ENCODE assay signal across 1 cellular context in the genomic region with DNA sequence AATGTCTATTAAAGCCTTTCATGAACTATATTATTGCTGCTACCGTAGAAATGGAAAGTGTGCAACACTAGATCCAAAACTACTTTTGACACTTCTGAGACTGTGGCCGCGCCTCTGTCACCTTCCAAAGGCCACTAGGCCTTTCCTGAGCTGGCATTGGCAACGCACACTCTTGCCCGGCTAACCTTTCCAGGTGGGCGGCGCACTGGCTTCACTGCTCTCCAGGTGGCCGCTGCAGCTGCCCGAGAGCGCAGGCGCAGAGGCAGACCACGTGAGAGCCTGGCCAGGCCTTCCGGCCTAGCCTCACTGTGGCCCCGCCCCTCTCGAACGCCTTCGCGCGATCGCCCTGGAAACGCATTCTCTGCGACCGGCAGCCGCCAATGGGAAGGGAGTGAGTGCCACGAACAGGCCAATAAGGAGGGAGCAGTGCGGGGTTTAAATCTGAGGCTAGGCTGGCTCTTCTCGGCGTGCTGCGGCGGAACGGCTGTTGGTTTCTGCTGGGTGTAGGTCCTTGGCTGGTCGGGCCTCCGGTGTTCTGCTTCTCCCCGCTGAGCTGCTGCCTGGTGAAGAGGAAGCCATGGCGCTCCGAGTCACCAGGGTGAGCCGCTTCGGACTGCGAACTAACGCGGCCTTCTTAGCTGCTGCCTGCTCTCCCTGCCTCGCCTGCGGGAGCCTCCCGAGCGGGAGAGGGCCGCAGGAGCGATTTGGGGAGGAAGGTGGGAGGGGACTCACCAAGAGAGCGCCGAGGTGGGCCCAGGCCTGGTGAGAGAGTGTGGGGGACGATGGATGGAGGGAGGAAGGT.
TF ChIP-seq lines count a peak whose summit lies in the region.

A gene (plus strand): TSS at position 465 of the 802 bp plus-strand sequence. CDS start 113 bp downstream, at position 578.

TF ChIP-seq in GM12878, 131 proteins besides CTCF, POLR2A, EP300 and RAD21 (continued from another document and continues in another):
- TF ChIP-seq PML (IDR thresholded peaks at IDR 0.05; ENCODE audit: low read length), result peak; percentile 50; the same call in 1 of the 2 replicates
- TF ChIP-seq MTA3 (IDR thresholded peaks at IDR 0.05; ENCODE audit: borderline replicate concordance, low read length), result no peak
- TF ChIP-seq, protein P1, sequence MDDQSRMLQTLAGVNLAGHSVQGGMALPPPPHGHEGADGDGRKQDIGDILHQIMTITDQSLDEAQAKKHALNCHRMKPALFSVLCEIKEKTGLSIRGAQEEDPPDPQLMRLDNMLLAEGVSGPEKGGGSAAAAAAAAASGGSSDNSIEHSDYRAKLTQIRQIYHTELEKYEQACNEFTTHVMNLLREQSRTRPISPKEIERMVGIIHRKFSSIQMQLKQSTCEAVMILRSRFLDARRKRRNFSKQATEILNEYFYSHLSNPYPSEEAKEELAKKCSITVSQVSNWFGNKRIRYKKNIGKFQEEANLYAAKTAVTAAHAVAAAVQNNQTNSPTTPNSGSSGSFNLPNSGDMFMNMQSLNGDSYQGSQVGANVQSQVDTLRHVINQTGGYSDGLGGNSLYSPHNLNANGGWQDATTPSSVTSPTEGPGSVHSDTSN (IDR thresholded peaks at IDR 0.05; ENCODE audit: insufficient replicate concordance, low read depth, low read length), result no peak
- no peak for TF ChIP-seq NR2C1 (IDR thresholded peaks at IDR 0.05)
- TF ChIP-seq BACH1 (IDR thresholded peaks at IDR 0.05; ENCODE audit: borderline replicate concordance), result peak; percentile 39; the same call in 1 of the 2 replicates
- no peak; the same call in 1 of the 2 replicates for TF ChIP-seq CREM (IDR thresholded peaks at IDR 0.05; ENCODE audit: low read depth)
- peak; percentile 100 for TF ChIP-seq SIN3A (IDR thresholded peaks at IDR 0.05; ENCODE audit: low read depth, low read length)
- no peak for TF ChIP-seq ZNF217 (IDR thresholded peaks at IDR 0.05)
- no peak for TF ChIP-seq IRF4 (IDR thresholded peaks at IDR 0.05; ENCODE audit: low read depth, low read length)
- TF ChIP-seq NR2F1 (conservative IDR thresholded peaks at IDR 0.05), result no peak
- no peak; the same call in 1 of the 2 replicates for TF ChIP-seq HCFC1 (IDR thresholded peaks at IDR 0.05; ENCODE audit: low read length)
- peak; percentile 72; the same call in 1 of the 2 replicates for TF ChIP-seq TARDBP (IDR thresholded peaks at IDR 0.05; ENCODE audit: borderline replicate concordance)
- TF ChIP-seq IKZF2 (IDR thresholded peaks at IDR 0.05), result no peak
- TF ChIP-seq SUPT20H (IDR thresholded peaks at IDR 0.05; ENCODE audit: borderline replicate concordance, control insufficient read depth, low read depth, low read length), result no peak
- TF ChIP-seq EGR1 (IDR thresholded peaks at IDR 0.05; ENCODE audit: borderline replicate concordance in 1 of 2, low read depth in 2 of 2, low read length in 2 of 2), result no peak
- TF ChIP-seq, protein P2, sequence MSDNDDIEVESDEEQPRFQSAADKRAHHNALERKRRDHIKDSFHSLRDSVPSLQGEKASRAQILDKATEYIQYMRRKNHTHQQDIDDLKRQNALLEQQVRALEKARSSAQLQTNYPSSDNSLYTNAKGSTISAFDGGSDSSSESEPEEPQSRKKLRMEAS (IDR thresholded peaks at IDR 0.05; ENCODE audit: low read depth, low read length), result peak; percentile 96
- 0 out of 2 replicates have a peak, but pooled peaks have one; percentile 10 for TF ChIP-seq WRNIP1 (IDR thresholded peaks at IDR 0.05; ENCODE audit: borderline replicate concordance, low read depth, low read length)
- no peak for TF ChIP-seq NFIC (IDR thresholded peaks at IDR 0.05; ENCODE audit: low read depth, low read length)
- TF ChIP-seq DPF2 (IDR thresholded peaks at IDR 0.05), result no peak
- no peak for TF ChIP-seq SMC3 (IDR thresholded peaks at IDR 0.05; ENCODE audit: borderline replicate concordance, low read length)
- TF ChIP-seq SUZ12 (IDR thresholded peaks at IDR 0.05; ENCODE audit: unreplicated experiment), result no peak
- TF ChIP-seq TCF12 (IDR thresholded peaks at IDR 0.05; ENCODE audit: low read depth, low read length), result peak; percentile 66; the same call in 1 of the 2 replicates
- TF ChIP-seq POLR2AphosphoS2 (IDR thresholded peaks at IDR 0.05; ENCODE audit: low read depth, low read length), result 0 out of 2 replicates have a peak, but pooled peaks have one; percentile 62
- peak; percentile 23 for TF ChIP-seq MYC (IDR thresholded peaks at IDR 0.05; ENCODE audit: insufficient read depth, insufficient read length, insufficient replicate concordance, low read length, severe bottlenecking)
- TF ChIP-seq, protein P3, sequence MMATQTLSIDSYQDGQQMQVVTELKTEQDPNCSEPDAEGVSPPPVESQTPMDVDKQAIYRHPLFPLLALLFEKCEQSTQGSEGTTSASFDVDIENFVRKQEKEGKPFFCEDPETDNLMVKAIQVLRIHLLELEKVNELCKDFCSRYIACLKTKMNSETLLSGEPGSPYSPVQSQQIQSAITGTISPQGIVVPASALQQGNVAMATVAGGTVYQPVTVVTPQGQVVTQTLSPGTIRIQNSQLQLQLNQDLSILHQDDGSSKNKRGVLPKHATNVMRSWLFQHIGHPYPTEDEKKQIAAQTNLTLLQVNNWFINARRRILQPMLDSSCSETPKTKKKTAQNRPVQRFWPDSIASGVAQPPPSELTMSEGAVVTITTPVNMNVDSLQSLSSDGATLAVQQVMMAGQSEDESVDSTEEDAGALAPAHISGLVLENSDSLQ (IDR thresholded peaks at IDR 0.05), result peak; percentile 53; the same call in 1 of the 2 replicates
- no peak for TF ChIP-seq SREBF1 (IDR thresholded peaks at IDR 0.05; ENCODE audit: low read length)
- no peak for TF ChIP-seq EZH2 (IDR thresholded peaks at IDR 0.05; ENCODE audit: borderline replicate concordance, control insufficient read depth, low read depth, low read length)
- TF ChIP-seq BHLHE40 (IDR thresholded peaks at IDR 0.05; ENCODE audit: borderline replicate concordance in 1 of 2, low read depth in 2 of 2, low read length in 1 of 2), result peak in 1 of 2 experiments; percentile 72; a peak in 2 of 4 replicates
- TF ChIP-seq, protein P4, sequence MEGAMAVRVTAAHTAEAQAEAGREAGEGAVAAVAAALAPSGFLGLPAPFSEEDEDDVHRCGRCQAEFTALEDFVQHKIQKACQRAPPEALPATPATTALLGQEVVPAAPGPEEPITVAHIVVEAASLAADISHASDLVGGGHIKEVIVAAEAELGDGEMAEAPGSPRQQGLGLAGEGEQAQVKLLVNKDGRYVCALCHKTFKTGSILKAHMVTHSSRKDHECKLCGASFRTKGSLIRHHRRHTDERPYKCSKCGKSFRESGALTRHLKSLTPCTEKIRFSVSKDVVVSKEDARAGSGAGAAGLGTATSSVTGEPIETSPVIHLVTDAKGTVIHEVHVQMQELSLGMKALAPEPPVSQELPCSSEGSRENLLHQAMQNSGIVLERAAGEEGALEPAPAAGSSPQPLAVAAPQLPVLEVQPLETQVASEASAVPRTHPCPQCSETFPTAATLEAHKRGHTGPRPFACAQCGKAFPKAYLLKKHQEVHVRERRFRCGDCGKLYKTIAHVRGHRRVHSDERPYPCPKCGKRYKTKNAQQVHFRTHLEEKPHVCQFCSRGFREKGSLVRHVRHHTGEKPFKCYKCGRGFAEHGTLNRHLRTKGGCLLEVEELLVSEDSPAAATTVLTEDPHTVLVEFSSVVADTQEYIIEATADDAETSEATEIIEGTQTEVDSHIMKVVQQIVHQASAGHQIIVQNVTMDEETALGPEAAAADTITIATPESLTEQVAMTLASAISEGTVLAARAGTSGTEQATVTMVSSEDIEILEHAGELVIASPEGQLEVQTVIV (IDR thresholded peaks at IDR 0.05; ENCODE audit: borderline replicate concordance, partially characterized antibody), result peak; percentile 19
- no peak for TF ChIP-seq CBFB (IDR thresholded peaks at IDR 0.05; ENCODE audit: low read depth)
- TF ChIP-seq, protein P5, sequence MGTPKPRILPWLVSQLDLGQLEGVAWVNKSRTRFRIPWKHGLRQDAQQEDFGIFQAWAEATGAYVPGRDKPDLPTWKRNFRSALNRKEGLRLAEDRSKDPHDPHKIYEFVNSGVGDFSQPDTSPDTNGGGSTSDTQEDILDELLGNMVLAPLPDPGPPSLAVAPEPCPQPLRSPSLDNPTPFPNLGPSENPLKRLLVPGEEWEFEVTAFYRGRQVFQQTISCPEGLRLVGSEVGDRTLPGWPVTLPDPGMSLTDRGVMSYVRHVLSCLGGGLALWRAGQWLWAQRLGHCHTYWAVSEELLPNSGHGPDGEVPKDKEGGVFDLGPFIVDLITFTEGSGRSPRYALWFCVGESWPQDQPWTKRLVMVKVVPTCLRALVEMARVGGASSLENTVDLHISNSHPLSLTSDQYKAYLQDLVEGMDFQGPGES (IDR thresholded peaks at IDR 0.05), result peak; percentile 66
- TF ChIP-seq SMAD1 (IDR thresholded peaks at IDR 0.05; ENCODE audit: low read depth, partially characterized antibody), result no peak
- no peak for TF ChIP-seq CHD4 (IDR thresholded peaks at IDR 0.05)
- TF ChIP-seq MTA2 (IDR thresholded peaks at IDR 0.05; ENCODE audit: low read depth), result no peak
- TF ChIP-seq RFX5 (IDR thresholded peaks at IDR 0.05; ENCODE audit: low read depth, low read length), result peak; percentile 85
- TF ChIP-seq MXI1 (IDR thresholded peaks at IDR 0.05; ENCODE audit: low read depth, low read length), result peak; percentile 100
- TF ChIP-seq NRF1 (conservative IDR thresholded peaks at IDR 0.05; ENCODE audit: low read depth, low read length), result peak; percentile 65
- TF ChIP-seq SRF (IDR thresholded peaks at IDR 0.05; ENCODE audit: low read depth in 2 of 2, low read length in 2 of 2), result no peak
- TF ChIP-seq, protein P6, sequence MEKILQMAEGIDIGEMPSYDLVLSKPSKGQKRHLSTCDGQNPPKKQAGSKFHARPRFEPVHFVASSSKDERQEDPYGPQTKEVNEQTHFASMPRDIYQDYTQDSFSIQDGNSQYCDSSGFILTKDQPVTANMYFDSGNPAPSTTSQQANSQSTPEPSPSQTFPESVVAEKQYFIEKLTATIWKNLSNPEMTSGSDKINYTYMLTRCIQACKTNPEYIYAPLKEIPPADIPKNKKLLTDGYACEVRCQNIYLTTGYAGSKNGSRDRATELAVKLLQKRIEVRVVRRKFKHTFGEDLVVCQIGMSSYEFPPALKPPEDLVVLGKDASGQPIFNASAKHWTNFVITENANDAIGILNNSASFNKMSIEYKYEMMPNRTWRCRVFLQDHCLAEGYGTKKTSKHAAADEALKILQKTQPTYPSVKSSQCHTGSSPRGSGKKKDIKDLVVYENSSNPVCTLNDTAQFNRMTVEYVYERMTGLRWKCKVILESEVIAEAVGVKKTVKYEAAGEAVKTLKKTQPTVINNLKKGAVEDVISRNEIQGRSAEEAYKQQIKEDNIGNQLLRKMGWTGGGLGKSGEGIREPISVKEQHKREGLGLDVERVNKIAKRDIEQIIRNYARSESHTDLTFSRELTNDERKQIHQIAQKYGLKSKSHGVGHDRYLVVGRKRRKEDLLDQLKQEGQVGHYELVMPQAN (conservative IDR thresholded peaks at IDR 0.05), result peak; percentile 100
- peak; percentile 80; the same call in 1 of the 2 replicates for TF ChIP-seq RAD51 (IDR thresholded peaks at IDR 0.05)
- no peak for TF ChIP-seq MEF2A (IDR thresholded peaks at IDR 0.05; ENCODE audit: insufficient read depth, low read depth, low read length)
- TF ChIP-seq, protein P7, sequence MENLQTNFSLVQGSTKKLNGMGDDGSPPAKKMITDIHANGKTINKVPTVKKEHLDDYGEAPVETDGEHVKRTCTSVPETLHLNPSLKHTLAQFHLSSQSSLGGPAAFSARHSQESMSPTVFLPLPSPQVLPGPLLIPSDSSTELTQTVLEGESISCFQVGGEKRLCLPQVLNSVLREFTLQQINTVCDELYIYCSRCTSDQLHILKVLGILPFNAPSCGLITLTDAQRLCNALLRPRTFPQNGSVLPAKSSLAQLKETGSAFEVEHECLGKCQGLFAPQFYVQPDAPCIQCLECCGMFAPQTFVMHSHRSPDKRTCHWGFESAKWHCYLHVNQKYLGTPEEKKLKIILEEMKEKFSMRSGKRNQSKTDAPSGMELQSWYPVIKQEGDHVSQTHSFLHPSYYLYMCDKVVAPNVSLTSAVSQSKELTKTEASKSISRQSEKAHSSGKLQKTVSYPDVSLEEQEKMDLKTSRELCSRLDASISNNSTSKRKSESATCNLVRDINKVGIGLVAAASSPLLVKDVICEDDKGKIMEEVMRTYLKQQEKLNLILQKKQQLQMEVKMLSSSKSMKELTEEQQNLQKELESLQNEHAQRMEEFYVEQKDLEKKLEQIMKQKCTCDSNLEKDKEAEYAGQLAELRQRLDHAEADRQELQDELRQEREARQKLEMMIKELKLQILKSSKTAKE (IDR thresholded peaks at IDR 0.05; ENCODE audit: low read depth, poor library complexity, severe bottlenecking), result no peak
- TF ChIP-seq CHD2 (IDR thresholded peaks at IDR 0.05; ENCODE audit: borderline replicate concordance, low read depth, low read length), result peak; percentile 89
- TF ChIP-seq SPI1 (IDR thresholded peaks at IDR 0.05; ENCODE audit: borderline replicate concordance, insufficient read depth, low read depth, low read length), result no peak
- no peak for TF ChIP-seq YBX1 (IDR thresholded peaks at IDR 0.05)
- TF ChIP-seq ZNF274 (IDR thresholded peaks at IDR 0.05; ENCODE audit: insufficient read depth, insufficient read length), result no peak
- TF ChIP-seq SMAD5 (IDR thresholded peaks at IDR 0.05; ENCODE audit: low read depth), result 0 out of 2 replicates have a peak, but pooled peaks have one; percentile 36
- TF ChIP-seq ZNF24 (IDR thresholded peaks at IDR 0.05), result no peak
- TF ChIP-seq, protein P8, sequence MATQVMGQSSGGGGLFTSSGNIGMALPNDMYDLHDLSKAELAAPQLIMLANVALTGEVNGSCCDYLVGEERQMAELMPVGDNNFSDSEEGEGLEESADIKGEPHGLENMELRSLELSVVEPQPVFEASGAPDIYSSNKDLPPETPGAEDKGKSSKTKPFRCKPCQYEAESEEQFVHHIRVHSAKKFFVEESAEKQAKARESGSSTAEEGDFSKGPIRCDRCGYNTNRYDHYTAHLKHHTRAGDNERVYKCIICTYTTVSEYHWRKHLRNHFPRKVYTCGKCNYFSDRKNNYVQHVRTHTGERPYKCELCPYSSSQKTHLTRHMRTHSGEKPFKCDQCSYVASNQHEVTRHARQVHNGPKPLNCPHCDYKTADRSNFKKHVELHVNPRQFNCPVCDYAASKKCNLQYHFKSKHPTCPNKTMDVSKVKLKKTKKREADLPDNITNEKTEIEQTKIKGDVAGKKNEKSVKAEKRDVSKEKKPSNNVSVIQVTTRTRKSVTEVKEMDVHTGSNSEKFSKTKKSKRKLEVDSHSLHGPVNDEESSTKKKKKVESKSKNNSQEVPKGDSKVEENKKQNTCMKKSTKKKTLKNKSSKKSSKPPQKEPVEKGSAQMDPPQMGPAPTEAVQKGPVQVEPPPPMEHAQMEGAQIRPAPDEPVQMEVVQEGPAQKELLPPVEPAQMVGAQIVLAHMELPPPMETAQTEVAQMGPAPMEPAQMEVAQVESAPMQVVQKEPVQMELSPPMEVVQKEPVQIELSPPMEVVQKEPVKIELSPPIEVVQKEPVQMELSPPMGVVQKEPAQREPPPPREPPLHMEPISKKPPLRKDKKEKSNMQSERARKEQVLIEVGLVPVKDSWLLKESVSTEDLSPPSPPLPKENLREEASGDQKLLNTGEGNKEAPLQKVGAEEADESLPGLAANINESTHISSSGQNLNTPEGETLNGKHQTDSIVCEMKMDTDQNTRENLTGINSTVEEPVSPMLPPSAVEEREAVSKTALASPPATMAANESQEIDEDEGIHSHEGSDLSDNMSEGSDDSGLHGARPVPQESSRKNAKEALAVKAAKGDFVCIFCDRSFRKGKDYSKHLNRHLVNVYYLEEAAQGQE (IDR thresholded peaks at IDR 0.05; ENCODE audit: low read depth, low read length), result no peak
- TF ChIP-seq RB1 (IDR thresholded peaks at IDR 0.05; ENCODE audit: borderline replicate concordance), result peak; percentile 18; the same call in 1 of the 2 replicates
- no peak for TF ChIP-seq FOXK2 (IDR thresholded peaks at IDR 0.05)
- no peak for TF ChIP-seq JUND (IDR thresholded peaks at IDR 0.05; ENCODE audit: low read depth, low read length)
- no peak for TF ChIP-seq BCL11A (IDR thresholded peaks at IDR 0.05; ENCODE audit: low read depth, low read length)
- TF ChIP-seq PAX8 (IDR thresholded peaks at IDR 0.05), result no peak
- no peak for TF ChIP-seq MEF2B (IDR thresholded peaks at IDR 0.05; ENCODE audit: partially characterized antibody, poor library complexity, severe bottlenecking)
